ENCODE assay signal across 1 cellular context in genomic region chr4:47784222-47784621, GRCh38.
TF ChIP-seq lines count a peak whose summit lies in the region.

No MANE protein-coding gene starts in this region.

TF ChIP-seq in SK-N-SH treated with all-trans-retinoic acid at 6 μM for 48 hours, 23 proteins besides CTCF, POLR2A, EP300 and RAD21 (continued from another document):
- TF ChIP-seq TSHZ2 (CRISPR knock-in tag; IDR thresholded peaks at IDR 0.05), result peak; percentile 93
- TF ChIP-seq ISL1 (CRISPR knock-in tag; IDR thresholded peaks at IDR 0.05), result peak; percentile 99
- TF ChIP-seq ZC3H10 (CRISPR knock-in tag; IDR thresholded peaks at IDR 0.05), result no peak
- peak; percentile 45; the same call in 1 of the 2 replicates for TF ChIP-seq ZNF8 (CRISPR knock-in tag; IDR thresholded peaks at IDR 0.05)
- peak; percentile 92 for TF ChIP-seq TCF4 (CRISPR knock-in tag; IDR thresholded peaks at IDR 0.05; ENCODE audit: borderline replicate concordance)
- TF ChIP-seq ZFP3 (CRISPR knock-in tag; IDR thresholded peaks at IDR 0.05), result peak; percentile 32; the same call in 1 of the 2 replicates
- TF ChIP-seq BACH2 (CRISPR knock-in tag; IDR thresholded peaks at IDR 0.05; ENCODE audit: borderline replicate concordance), result no peak
